8 cellular contexts compared by ENCODE assay signal in the genomic region with DNA sequence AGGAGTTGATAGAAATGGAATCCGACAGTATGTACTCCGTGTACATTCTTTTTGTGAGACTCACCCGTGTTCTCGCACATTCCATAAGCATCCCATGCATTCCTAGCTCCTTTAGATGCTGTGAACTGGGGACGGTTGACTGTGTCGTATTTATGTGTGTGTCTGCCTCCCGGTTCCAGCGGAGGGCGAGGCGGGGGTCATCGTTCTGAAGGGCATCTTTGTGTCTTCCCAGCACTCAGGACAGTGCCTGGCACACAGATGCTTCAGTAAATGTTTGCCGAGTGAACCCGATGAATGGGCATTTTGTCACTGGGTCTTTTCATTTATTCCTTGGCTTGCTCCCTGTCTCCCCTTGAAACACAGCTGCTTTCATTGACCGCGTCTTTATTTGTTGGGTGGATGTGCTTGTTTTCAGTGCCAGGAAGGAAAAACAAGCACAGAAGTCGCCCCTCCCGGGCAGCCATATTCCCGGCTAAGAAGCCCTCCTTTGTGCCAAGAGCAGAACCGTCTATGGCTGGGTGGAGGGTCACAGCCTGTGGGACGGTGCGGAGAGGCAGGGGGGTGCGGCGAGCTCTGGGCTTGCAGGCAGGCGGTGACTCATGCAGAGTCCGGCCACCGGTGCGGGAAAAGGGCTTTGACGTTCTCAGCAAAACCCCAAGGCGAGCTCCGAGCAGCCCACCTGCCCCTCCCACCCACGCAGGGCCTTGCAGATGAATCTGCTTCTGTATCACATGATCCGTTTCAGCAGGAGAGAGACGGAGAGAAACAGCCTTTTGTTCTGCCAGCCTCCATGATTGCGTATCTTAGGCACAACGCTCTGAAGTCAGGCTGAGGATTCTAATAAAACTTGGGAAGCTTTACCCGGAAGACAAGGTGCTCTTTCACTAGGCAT. TPM values are rescaled to one million over a fixed set of nuclear protein-coding genes. Genes with fewer than 3 reads are reported as not detected.
DNase-seq lines count a peak whose midpoint lies in the region; ATAC-seq and TF ChIP-seq lines count a peak whose summit lies in the region.

No MANE protein-coding gene starts in this region.

- H3K27ac ChIP-seq in hepatocyte = peak overlapping the region; percentile 78

- peak overlapping the region; percentile 65 for H2AFZ ChIP-seq in hepatocyte

- peak overlapping the region; percentile 97 for H3K27ac Mint-ChIP-seq in HFFc6
- no peak overlapping the region for H3K27ac Mint-ChIP-seq in activated T-helper 17 cell treated with anti-CD3 and anti-CD28 coated beads, Interleukin-2, amount 50 U/mL, for 72 hours

- H3K79me2 ChIP-seq in hepatocyte = no peaks in the 10 kb centered on the region

- H3K4me2 ChIP-seq in hepatocyte = peak overlapping the region; percentile 70

- H3K36me3 ChIP-seq in hepatocyte (replicated peaks; ENCODE audit: insufficient read depth, low read depth) = no peaks in the 10 kb centered on the region

- peak; percentile 92 for DNase-seq in HFFc6
- DNase-seq in anterior cingulate cortex (lab: John Stamatoyannopoulos, UW) = peak; percentile 52 to 99 (median 90)
- DNase-seq in hepatocyte (ENCODE audit: low spot score) = peak; percentile 87
- peak; percentile 88 for DNase-seq in sciatic nerve (ENCODE audit: low spot score)
- DNase-seq in NCI-H510A treated with DMSO at 0.1 percent for 48 hours (lab: John Stamatoyannopoulos, UW) = no peak

- H3K9me2 ChIP-seq in hepatocyte (replicated peaks; ENCODE audit: insufficient read depth) = no peaks in the 10 kb centered on the region

- no peaks in the 10 kb centered on the region for H3K27me3 ChIP-seq in hepatocyte

- WGBS in hepatocyte (ENCODE audit: low lambda C conversion rate, missing lambda C conversion rate) = 32% methylated on average over 36 of the region's 36 CpGs

- no peaks in the 10 kb centered on the region; the same call in 1 of the 2 replicates for H3K9me3 Mint-ChIP-seq in HFFc6
- H3K9me3 Mint-ChIP-seq in activated T-helper 17 cell treated with anti-CD3 and anti-CD28 coated beads, Interleukin-2, amount 50 U/mL, for 72 hours = no peaks in the 10 kb centered on the region

- no peaks in the 10 kb centered on the region for H3K9me3 ChIP-seq in hepatocyte (ENCODE audit: low read depth)

- H3K36me3 Mint-ChIP-seq in HFFc6 (ENCODE audit: low read depth) = peaks cover 6% of the 10 kb centered on the region; the same call in 1 of the 2 replicates
- H3K36me3 Mint-ChIP-seq in activated T-helper 17 cell treated with anti-CD3 and anti-CD28 coated beads, Interleukin-2, amount 50 U/mL, for 72 hours (ENCODE audit: low read depth) = no peaks in the 10 kb centered on the region

- intact Hi-C loops in sciatic nerve (cut with DNase I) = no loop called here

- H3K4me1 Mint-ChIP-seq in HFFc6 (ENCODE audit: low read depth) = peaks cover 50% of the 10 kb centered on the region
- peaks cover 5% of the 10 kb centered on the region for H3K4me1 Mint-ChIP-seq in activated T-helper 17 cell treated with anti-CD3 and anti-CD28 coated beads, Interleukin-2, amount 50 U/mL, for 72 hours

- H3K4me1 ChIP-seq in hepatocyte (ENCODE audit: insufficient read depth) = peaks cover 14% of the 10 kb centered on the region

- peak overlapping the region; percentile 88 for H3K4me3 Mint-ChIP-seq in HFFc6
- no peak overlapping the region for H3K4me3 Mint-ChIP-seq in activated T-helper 17 cell treated with anti-CD3 and anti-CD28 coated beads, Interleukin-2, amount 50 U/mL, for 72 hours

- H3K4me3 ChIP-seq in hepatocyte = no peak overlapping the region

- no peaks in the 10 kb centered on the region for H4K20me1 ChIP-seq in hepatocyte (ENCODE audit: insufficient read depth, poor library complexity, severe bottlenecking)

- H3K27me3 Mint-ChIP-seq in HFFc6 (ENCODE audit: insufficient read depth) = peaks cover 5% of the 10 kb centered on the region
- peaks cover 34% of the 10 kb centered on the region for H3K27me3 Mint-ChIP-seq in activated T-helper 17 cell treated with anti-CD3 and anti-CD28 coated beads, Interleukin-2, amount 50 U/mL, for 72 hours

- TF ChIP-seq CTCF in HFFc6 (IDR thresholded peaks at IDR 0.05) (no peak), hepatocyte (IDR thresholded peaks at IDR 0.05; ENCODE audit: poor library complexity) (no peak)

- ATAC-seq in sciatic nerve (peak; percentile 87), HG03039 (IDR thresholded peaks at IDR 0.05; ENCODE audit: unreplicated experiment) (no peak), HG03045 (IDR thresholded peaks at IDR 0.05; ENCODE audit: unreplicated experiment) (no peak)
- ATAC-seq in activated T-helper 17 cell treated with anti-CD3 and anti-CD28 coated beads, Interleukin-2, amount 50 U/mL, for 72 hours (replicated peaks) = no peak

RNA-seq across cellular contexts. Expression of a gene that starts 11.2 kb away (rescaled TPM):
- 10 to 100 TPM; 14.9 to 20.1 (median 17.6) TPM for total RNA-seq in HFFc6 (2021; fragmentation: NEBNext Ultra II Directional; extraction: Animal tissue kit (Norgen Biotek cat#: 25700))
- total RNA-seq in hepatocyte (8.1 and 15.5 TPM in 2 replicates), sciatic nerve (21.2 TPM)
- polyA plus RNA-seq in hepatocyte = 26.4 and 28.1 TPM in 2 replicates
- total RNA-seq in activated T-helper 17 cell treated with anti-CD3 and anti-CD28 coated beads, Interleukin-2, amount 50 U/mL, for 72 hours = 10 to 100 TPM; 17.0 to 24.7 TPM

RNA-seq across cellular contexts. Expression of a gene that starts 20.0 kb away (rescaled TPM):
- 1 to 10 TPM in 3 of 6 experiments, under 1 TPM in 3; 0.14 to 1.3 (median 0.90) TPM for total RNA-seq in HFFc6 (2021; fragmentation: NEBNext Ultra II Directional; extraction: Animal tissue kit (Norgen Biotek cat#: 25700))
- 72.0 and 72.2 TPM in 2 replicates for total RNA-seq in hepatocyte
- 31.2 and 36.4 TPM in 2 replicates for polyA plus RNA-seq in hepatocyte
- 39.4 TPM for total RNA-seq in sciatic nerve
- under 1 TPM in 1 of 2 donors, not detected in 1; 0.35 TPM for total RNA-seq in activated T-helper 17 cell treated with anti-CD3 and anti-CD28 coated beads, Interleukin-2, amount 50 U/mL, for 72 hours

Comparison
In these comparisons a context has a peak if more than half of its experiments do, and no peak if none do; other contexts are left out.
1. RNA of a gene that starts 20.0 kb away (total RNA-seq): 72.0 to 72.2 TPM in hepatocyte and 39.4 TPM in sciatic nerve (single experiment); 0.14 to 1.3 TPM in HFFc6 and 0.35 TPM in activated T-helper 17 cell treated with anti-CD3 and anti-CD28 coated beads, Interleukin-2, amount 50 U/mL, for 72 hours; every median in the first group is over 10 times any median in the second.